Comparison of ENCODE assay signal across 1 cellular context in the genomic region with DNA sequence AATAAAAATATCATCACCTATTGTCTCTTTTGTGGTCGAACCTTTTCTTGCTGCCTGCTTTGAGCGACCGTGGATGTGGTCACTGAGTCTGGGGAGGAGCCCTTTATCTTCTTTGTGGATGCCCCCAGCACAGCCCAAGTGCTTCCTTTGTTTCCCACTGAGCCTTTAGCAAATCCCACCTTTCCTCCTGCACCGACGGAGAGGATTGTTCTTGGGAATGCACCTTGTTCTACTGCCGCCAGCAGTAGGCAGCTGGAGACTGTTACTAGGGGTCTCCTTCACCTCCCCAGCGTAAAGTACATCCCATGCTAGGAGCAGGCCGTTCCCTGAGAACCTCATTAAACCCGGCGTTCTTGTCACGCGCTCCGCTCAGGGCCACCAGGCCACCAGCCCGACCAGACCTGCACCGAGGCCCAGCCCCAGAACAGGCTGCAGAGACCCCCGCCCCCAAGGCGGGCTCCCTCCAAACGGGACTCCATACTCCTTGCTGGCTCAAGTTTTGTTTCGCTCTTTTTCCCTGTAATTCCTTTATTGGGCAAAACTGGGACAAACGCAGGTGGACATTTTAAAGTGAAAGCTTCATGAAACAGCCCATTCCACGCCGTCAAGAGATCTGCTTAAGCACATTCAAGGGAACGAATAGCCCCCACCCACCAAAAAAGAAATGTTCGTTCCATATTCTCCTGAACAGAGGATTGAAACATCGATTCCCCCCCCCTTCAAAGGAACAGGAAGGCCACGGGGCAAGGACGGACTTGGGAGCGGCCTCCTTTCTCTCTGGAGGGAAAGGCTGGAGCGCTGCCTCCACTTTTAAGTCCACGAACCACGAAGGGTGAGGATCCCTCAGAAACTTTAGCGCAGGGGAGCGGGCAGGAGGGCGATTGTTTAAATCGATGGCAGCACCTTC.
A peak's percentile ranks its signal among the peaks of the same experiment; 100 is the strongest.
TF ChIP-seq lines count a peak whose summit lies in the region.

No MANE protein-coding gene starts in this region.

TF ChIP-seq in HepG2, 621 proteins besides CTCF, POLR2A, EP300 and RAD21 (continued from another document and continues in another):
- TF ChIP-seq, protein P1, sequence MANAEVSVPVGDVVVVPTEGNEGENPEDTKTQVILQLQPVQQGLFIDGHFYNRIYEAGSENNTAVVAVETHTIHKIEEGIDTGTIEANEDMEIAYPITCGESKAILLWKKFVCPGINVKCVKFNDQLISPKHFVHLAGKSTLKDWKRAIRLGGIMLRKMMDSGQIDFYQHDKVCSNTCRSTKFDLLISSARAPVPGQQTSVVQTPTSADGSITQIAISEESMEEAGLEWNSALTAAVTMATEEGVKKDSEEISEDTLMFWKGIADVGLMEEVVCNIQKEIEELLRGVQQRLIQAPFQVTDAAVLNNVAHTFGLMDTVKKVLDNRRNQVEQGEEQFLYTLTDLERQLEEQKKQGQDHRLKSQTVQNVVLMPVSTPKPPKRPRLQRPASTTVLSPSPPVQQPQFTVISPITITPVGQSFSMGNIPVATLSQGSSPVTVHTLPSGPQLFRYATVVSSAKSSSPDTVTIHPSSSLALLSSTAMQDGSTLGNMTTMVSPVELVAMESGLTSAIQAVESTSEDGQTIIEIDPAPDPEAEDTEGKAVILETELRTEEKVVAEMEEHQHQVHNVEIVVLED (CRISPR knock-in tag; IDR thresholded peaks at IDR 0.05; ENCODE audit: borderline replicate concordance) = no peak
- TF ChIP-seq RBM22 (optimal IDR thresholded peaks at IDR 0.05; ENCODE audit: low read length) (peak; percentile 66), ZSCAN21 (CRISPR knock-in tag; IDR thresholded peaks at IDR 0.05; ENCODE audit: borderline replicate concordance) (no peak; the same call in 1 of the 2 replicates), MTF2 (CRISPR knock-in tag; IDR thresholded peaks at IDR 0.05; ENCODE audit: borderline replicate concordance) (no peak; the same call in 1 of the 2 replicates), ZNF282 (IDR thresholded peaks at IDR 0.05; ENCODE audit: partially characterized antibody) (no peak), ZKSCAN5 (CRISPR knock-in tag; IDR thresholded peaks at IDR 0.05) (peak; percentile 55; the same call in 1 of the 2 replicates), GZF1 (CRISPR knock-in tag; IDR thresholded peaks at IDR 0.05) (no peak; the same call in none of the 2 replicates), TSC22D2 (CRISPR knock-in tag; IDR thresholded peaks at IDR 0.05; ENCODE audit: borderline replicate concordance) (no peak), ZNF333 (CRISPR knock-in tag; IDR thresholded peaks at IDR 0.05; ENCODE audit: borderline replicate concordance) (0 out of 2 replicates have a peak, but pooled peaks have one; percentile 67), MZF1 (CRISPR knock-in tag; IDR thresholded peaks at IDR 0.05; ENCODE audit: borderline replicate concordance) (no peak), ZNF564 (CRISPR knock-in tag; IDR thresholded peaks at IDR 0.05) (no peak), ZNF12 (CRISPR knock-in tag; IDR thresholded peaks at IDR 0.05) (no peak), ZNF496 (CRISPR knock-in tag; IDR thresholded peaks at IDR 0.05; ENCODE audit: insufficient replicate concordance) (no peak)
- TF ChIP-seq, protein P2, sequence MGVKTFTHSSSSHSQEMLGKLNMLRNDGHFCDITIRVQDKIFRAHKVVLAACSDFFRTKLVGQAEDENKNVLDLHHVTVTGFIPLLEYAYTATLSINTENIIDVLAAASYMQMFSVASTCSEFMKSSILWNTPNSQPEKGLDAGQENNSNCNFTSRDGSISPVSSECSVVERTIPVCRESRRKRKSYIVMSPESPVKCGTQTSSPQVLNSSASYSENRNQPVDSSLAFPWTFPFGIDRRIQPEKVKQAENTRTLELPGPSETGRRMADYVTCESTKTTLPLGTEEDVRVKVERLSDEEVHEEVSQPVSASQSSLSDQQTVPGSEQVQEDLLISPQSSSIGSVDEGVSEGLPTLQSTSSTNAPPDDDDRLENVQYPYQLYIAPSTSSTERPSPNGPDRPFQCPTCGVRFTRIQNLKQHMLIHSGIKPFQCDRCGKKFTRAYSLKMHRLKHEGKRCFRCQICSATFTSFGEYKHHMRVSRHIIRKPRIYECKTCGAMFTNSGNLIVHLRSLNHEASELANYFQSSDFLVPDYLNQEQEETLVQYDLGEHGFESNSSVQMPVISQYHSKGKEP (CRISPR knock-in tag; IDR thresholded peaks at IDR 0.05) = no peak
- TF ChIP-seq, protein P3, sequence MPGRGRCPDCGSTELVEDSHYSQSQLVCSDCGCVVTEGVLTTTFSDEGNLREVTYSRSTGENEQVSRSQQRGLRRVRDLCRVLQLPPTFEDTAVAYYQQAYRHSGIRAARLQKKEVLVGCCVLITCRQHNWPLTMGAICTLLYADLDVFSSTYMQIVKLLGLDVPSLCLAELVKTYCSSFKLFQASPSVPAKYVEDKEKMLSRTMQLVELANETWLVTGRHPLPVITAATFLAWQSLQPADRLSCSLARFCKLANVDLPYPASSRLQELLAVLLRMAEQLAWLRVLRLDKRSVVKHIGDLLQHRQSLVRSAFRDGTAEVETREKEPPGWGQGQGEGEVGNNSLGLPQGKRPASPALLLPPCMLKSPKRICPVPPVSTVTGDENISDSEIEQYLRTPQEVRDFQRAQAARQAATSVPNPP (CRISPR knock-in tag; IDR thresholded peaks at IDR 0.05) = no peak
- TF ChIP-seq, protein P4, sequence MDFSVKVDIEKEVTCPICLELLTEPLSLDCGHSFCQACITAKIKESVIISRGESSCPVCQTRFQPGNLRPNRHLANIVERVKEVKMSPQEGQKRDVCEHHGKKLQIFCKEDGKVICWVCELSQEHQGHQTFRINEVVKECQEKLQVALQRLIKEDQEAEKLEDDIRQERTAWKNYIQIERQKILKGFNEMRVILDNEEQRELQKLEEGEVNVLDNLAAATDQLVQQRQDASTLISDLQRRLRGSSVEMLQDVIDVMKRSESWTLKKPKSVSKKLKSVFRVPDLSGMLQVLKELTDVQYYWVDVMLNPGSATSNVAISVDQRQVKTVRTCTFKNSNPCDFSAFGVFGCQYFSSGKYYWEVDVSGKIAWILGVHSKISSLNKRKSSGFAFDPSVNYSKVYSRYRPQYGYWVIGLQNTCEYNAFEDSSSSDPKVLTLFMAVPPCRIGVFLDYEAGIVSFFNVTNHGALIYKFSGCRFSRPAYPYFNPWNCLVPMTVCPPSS (IDR thresholded peaks at IDR 0.05) = no peak
- TF ChIP-seq, protein P5, sequence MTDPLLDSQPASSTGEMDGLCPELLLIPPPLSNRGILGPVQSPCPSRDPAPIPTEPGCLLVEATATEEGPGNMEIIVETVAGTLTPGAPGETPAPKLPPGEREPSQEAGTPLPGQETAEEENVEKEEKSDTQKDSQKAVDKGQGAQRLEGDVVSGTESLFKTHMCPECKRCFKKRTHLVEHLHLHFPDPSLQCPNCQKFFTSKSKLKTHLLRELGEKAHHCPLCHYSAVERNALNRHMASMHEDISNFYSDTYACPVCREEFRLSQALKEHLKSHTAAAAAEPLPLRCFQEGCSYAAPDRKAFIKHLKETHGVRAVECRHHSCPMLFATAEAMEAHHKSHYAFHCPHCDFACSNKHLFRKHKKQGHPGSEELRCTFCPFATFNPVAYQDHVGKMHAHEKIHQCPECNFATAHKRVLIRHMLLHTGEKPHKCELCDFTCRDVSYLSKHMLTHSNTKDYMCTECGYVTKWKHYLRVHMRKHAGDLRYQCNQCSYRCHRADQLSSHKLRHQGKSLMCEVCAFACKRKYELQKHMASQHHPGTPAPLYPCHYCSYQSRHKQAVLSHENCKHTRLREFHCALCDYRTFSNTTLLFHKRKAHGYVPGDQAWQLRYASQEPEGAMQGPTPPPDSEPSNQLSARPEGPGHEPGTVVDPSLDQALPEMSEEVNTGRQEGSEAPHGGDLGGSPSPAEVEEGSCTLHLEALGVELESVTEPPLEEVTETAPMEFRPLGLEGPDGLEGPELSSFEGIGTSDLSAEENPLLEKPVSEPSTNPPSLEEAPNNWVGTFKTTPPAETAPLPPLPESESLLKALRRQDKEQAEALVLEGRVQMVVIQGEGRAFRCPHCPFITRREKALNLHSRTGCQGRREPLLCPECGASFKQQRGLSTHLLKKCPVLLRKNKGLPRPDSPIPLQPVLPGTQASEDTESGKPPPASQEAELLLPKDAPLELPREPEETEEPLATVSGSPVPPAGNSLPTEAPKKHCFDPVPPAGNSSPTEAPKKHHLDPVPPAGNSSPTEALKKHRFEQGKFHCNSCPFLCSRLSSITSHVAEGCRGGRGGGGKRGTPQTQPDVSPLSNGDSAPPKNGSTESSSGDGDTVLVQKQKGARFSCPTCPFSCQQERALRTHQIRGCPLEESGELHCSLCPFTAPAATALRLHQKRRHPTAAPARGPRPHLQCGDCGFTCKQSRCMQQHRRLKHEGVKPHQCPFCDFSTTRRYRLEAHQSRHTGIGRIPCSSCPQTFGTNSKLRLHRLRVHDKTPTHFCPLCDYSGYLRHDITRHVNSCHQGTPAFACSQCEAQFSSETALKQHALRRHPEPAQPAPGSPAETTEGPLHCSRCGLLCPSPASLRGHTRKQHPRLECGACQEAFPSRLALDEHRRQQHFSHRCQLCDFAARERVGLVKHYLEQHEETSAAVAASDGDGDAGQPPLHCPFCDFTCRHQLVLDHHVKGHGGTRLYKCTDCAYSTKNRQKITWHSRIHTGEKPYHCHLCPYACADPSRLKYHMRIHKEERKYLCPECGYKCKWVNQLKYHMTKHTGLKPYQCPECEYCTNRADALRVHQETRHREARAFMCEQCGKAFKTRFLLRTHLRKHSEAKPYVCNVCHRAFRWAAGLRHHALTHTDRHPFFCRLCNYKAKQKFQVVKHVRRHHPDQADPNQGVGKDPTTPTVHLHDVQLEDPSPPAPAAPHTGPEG (CRISPR knock-in tag; IDR thresholded peaks at IDR 0.05) = 0 out of 2 replicates have a peak, but pooled peaks have one; percentile 8
- TF ChIP-seq, protein P6, sequence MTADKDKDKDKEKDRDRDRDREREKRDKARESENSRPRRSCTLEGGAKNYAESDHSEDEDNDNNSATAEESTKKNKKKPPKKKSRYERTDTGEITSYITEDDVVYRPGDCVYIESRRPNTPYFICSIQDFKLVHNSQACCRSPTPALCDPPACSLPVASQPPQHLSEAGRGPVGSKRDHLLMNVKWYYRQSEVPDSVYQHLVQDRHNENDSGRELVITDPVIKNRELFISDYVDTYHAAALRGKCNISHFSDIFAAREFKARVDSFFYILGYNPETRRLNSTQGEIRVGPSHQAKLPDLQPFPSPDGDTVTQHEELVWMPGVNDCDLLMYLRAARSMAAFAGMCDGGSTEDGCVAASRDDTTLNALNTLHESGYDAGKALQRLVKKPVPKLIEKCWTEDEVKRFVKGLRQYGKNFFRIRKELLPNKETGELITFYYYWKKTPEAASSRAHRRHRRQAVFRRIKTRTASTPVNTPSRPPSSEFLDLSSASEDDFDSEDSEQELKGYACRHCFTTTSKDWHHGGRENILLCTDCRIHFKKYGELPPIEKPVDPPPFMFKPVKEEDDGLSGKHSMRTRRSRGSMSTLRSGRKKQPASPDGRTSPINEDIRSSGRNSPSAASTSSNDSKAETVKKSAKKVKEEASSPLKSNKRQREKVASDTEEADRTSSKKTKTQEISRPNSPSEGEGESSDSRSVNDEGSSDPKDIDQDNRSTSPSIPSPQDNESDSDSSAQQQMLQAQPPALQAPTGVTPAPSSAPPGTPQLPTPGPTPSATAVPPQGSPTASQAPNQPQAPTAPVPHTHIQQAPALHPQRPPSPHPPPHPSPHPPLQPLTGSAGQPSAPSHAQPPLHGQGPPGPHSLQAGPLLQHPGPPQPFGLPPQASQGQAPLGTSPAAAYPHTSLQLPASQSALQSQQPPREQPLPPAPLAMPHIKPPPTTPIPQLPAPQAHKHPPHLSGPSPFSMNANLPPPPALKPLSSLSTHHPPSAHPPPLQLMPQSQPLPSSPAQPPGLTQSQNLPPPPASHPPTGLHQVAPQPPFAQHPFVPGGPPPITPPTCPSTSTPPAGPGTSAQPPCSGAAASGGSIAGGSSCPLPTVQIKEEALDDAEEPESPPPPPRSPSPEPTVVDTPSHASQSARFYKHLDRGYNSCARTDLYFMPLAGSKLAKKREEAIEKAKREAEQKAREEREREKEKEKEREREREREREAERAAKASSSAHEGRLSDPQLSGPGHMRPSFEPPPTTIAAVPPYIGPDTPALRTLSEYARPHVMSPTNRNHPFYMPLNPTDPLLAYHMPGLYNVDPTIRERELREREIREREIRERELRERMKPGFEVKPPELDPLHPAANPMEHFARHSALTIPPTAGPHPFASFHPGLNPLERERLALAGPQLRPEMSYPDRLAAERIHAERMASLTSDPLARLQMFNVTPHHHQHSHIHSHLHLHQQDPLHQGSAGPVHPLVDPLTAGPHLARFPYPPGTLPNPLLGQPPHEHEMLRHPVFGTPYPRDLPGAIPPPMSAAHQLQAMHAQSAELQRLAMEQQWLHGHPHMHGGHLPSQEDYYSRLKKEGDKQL (CRISPR knock-in tag; IDR thresholded peaks at IDR 0.05; ENCODE audit: low read depth) = no peak
